Comparison of ENCODE assay signal across 18 cellular contexts in genomic region chrX:134676440-134676839, GRCh38. TPM values are rescaled to one million over a fixed set of nuclear protein-coding genes. Genes with fewer than 3 reads are reported as not detected.
DNase-seq lines count a peak whose midpoint lies in the region; ATAC-seq, FAIRE-seq and TF ChIP-seq lines count a peak whose summit lies in the region.
"Had no signal": no experiment of that assay in that cellular context is flagged by ENCODE, and none has a peak within 500 bp of the region (broad histone marks: within the 10 kb centered on the region; RNA-seq: fewer than 3 reads in every experiment).

No MANE protein-coding gene starts in this region.

- H3K4me2 ChIP-seq in skeletal muscle satellite cell (ENCODE audit: low read length): no peak overlapping the region
- H3K4me2 ChIP-seq: neural progenitor cell had no signal

- DNase-seq in H54 (ENCODE audit: insufficient read length, low spot score) (peak; percentile 18), adipocyte (ENCODE audit: low read depth) (peak; percentile 65), fibroblast of the aortic adventitia (ENCODE audit: low read depth) (peak; percentile 79), CD14-positive monocyte (ENCODE audit: low spot score) (no peak), left colon (no peak)
- no peak for DNase-seq in activated CD4-positive, alpha-beta T cell treated with anti-CD3 and anti-CD28 coated beads, Interleukin-2, amount 50 U/mL, for 1 hour
- DNase-seq: CD4-positive, alpha-beta memory T cell; GDM1; heart left ventricle; Kasumi-1; NCI-H1930 had no signal

- H3K36me3 Mint-ChIP-seq in CD14-positive monocyte: no peaks in the 10 kb centered on the region
- H3K36me3 Mint-ChIP-seq: CD4-positive, alpha-beta memory T cell; neural progenitor cell; WTC11 had no signal

- peaks cover 0 to 6% (median 2%) of the 10 kb centered on the region in 3 donors for H3K27me3 Mint-ChIP-seq in CD14-positive monocyte (ENCODE audit: low read depth in 3 of 3)
- H3K27me3 Mint-ChIP-seq: CD4-positive, alpha-beta memory T cell; stimulated activated naive CD8-positive, alpha-beta T cell treated with anti-CD3 and anti-CD28 coated beads, Interleukin-15, Interleukin-2, amounts not matched to agents 100 ng/mL and 50 ng/mL, for 24 hours had no signal

- intact Hi-C loops in CD14-positive monocyte (cut with micrococcal nuclease): no loop called here
- intact Hi-C loops in left colon (cut with DNase I, micrococcal nuclease): no loop called here

- no peak for TF ChIP-seq POLR2A in H54 (IDR thresholded peaks at IDR 0.05; ENCODE audit: low read depth, low read length)

- H3K4me1 ChIP-seq in adipocyte (ENCODE audit: control insufficient read depth, insufficient read depth, low read length): peaks cover 21% of the 10 kb centered on the region
- peaks cover 19% of the 10 kb centered on the region for H3K4me1 ChIP-seq in skeletal muscle satellite cell (ENCODE audit: control insufficient read depth, insufficient read depth, low read length)
- H3K4me1 ChIP-seq: heart left ventricle, neural progenitor cell had no signal

- H3K4me3 Mint-ChIP-seq in CD14-positive monocyte: no peak overlapping the region
- H3K4me3 Mint-ChIP-seq: CD4-positive, alpha-beta memory T cell; neural progenitor cell; stimulated activated naive CD8-positive, alpha-beta T cell treated with anti-CD3 and anti-CD28 coated beads, Interleukin-15, Interleukin-2, amounts not matched to agents 100 ng/mL and 50 ng/mL, for 24 hours; WTC11 had no signal

- peaks cover 0 to 7% (median under 1%) of the 10 kb centered on the region in 7 donors for H3K9me3 Mint-ChIP-seq in CD14-positive monocyte
- H3K9me3 Mint-ChIP-seq: neural progenitor cell had no signal

- H3K36me3 ChIP-seq in adipocyte (ENCODE audit: control insufficient read depth, insufficient read depth, low read length, severe bottlenecking) (no peaks in the 10 kb centered on the region), skeletal muscle satellite cell (ENCODE audit: insufficient read depth, low read length) (no peaks in the 10 kb centered on the region)
- H3K36me3 ChIP-seq: heart left ventricle, neural progenitor cell had no signal

- no peak overlapping the region for H3K27ac Mint-ChIP-seq in CD14-positive monocyte
- H3K27ac Mint-ChIP-seq: CD4-positive, alpha-beta memory T cell; neural progenitor cell; stimulated activated naive CD8-positive, alpha-beta T cell treated with anti-CD3 and anti-CD28 coated beads, Interleukin-15, Interleukin-2, amounts not matched to agents 100 ng/mL and 50 ng/mL, for 24 hours; WTC11 had no signal

- H3K4me3 ChIP-seq in adipocyte (ENCODE audit: low read length) (no peak overlapping the region), fibroblast of the aortic adventitia (ENCODE audit: low read depth, low read length) (no peak overlapping the region), skeletal muscle satellite cell (ENCODE audit: low read length) (no peak overlapping the region)
- H3K4me3 ChIP-seq: heart left ventricle, lung, neural progenitor cell had no signal

- H3K9ac ChIP-seq in adipocyte (ENCODE audit: low read length) (no peak overlapping the region), skeletal muscle satellite cell (ENCODE audit: low read depth, low read length) (peak overlapping the region; percentile 62)
- H3K9ac ChIP-seq: neural progenitor cell had no signal

- no peak for TF ChIP-seq CTCF in fibroblast of the aortic adventitia (IDR thresholded peaks at IDR 0.05; ENCODE audit: insufficient read depth, low read length)
- TF ChIP-seq CTCF in CD14-positive monocyte (IDR thresholded peaks at IDR 0.05): no peak

- H3K4me1 Mint-ChIP-seq in CD14-positive monocyte: peaks cover 13% of the 10 kb centered on the region
- H3K4me1 Mint-ChIP-seq: CD4-positive, alpha-beta memory T cell; neural progenitor cell; WTC11 had no signal

- H3K27me3 ChIP-seq in adipocyte (replicated peaks; ENCODE audit: control insufficient read depth, insufficient read depth, low read length) (no peaks in the 10 kb centered on the region), skeletal muscle satellite cell (ENCODE audit: control insufficient read depth, insufficient read depth, low read length) (no peaks in the 10 kb centered on the region)
- H3K27me3 ChIP-seq: heart left ventricle, neural progenitor cell had no signal

- FAIRE-seq in H54 (lab: Jason Lieb, UNC): peak; percentile 41
- FAIRE-seq: GM18507 had no signal

- ATAC-seq in left colon: no peak
- ATAC-seq: WTC11 had no signal

- H3K9me3 ChIP-seq in adipocyte (ENCODE audit: control insufficient read depth, low read length) (no peaks in the 10 kb centered on the region), skeletal muscle satellite cell (replicated peaks; ENCODE audit: low read length) (no peaks in the 10 kb centered on the region)
- H3K9me3 ChIP-seq: heart left ventricle had no signal

RNA-seq across cellular contexts. Expression of gene PLAC1, which starts 18.2 kb away (rescaled TPM):
- 0.09 TPM in 1 of 2 replicates, not detected in the other for total RNA-seq in fibroblast of the aortic adventitia (ENCODE audit: low replicate concordance)
- total RNA-seq in skeletal muscle satellite cell (2012; rRNA removed): not detected in 2 replicates
- polyA plus RNA-seq in CD14-positive monocyte: not detected
- total RNA-seq in left colon: not detected
- total RNA-seq: CD4-positive, alpha-beta memory T cell; WTC11 had no signal
- polyA plus RNA-seq: adipose tissue; CD4-positive, alpha-beta memory T cell; heart left ventricle had no signal

Comparison
In these comparisons a context has a peak if more than half of its experiments do, and no peak if none do; other contexts are left out.
1. DNase-seq: peak in H54 (single experiment), adipocyte (single experiment) and fibroblast of the aortic adventitia (single experiment); none in CD14-positive monocyte (single experiment), left colon (0 of 2) and activated CD4-positive, alpha-beta T cell treated with anti-CD3 and anti-CD28 coated beads, Interleukin-2, amount 50 U/mL, for 1 hour (single experiment).